1 cellular context compared by ENCODE assay signal in the genomic region with DNA sequence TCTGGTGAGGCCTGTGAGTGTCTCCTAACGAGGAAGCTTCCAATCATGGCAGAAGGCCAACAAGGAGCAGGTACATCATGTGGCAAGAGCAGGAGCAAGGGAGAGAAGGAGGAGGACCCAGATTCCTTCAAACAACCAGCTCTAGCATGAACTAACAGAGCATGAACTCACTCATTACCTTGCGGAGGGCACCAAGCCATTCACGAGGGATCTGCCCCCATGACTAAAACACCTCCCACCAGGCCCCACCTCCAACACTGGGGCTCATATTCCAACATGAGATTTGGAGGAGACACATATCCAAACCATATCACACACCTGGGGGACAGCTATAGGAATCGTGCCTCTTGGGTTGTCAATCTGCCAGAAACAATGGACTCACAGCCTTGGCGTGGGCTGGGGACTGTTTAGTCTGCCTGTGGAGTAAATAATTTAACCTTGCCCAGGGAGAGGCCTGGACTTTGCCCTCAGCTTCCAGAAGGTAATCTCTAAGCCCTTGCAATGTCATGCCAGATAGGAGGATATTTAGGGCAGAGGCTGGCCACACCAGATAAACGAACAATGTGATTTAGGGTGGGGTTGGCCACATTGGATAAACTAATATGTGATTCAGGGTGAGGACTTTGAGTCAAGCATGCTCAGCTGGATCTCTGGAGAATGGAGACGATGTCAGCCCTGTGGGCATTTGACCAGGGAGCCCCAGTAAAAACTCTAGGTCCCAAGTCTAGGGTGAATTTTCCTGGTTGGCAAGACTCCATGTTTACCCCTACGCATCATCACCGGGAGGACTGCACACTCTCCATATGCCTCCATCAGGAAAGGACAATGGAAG.
TF ChIP-seq lines count a peak whose summit lies in the region.

No MANE protein-coding gene starts in this region.

TF ChIP-seq in HepG2, 621 proteins besides CTCF, POLR2A, EP300 and RAD21 (continued from another document and continues in another):
- TF ChIP-seq TGIF2 (CRISPR knock-in tag; IDR thresholded peaks at IDR 0.05) (peak; percentile 61; the same call in 1 of the 2 replicates), PHF21A (CRISPR knock-in tag; IDR thresholded peaks at IDR 0.05) (peak; percentile 71), PHF8 (CRISPR knock-in tag; IDR thresholded peaks at IDR 0.05) (no peak), IRF2 (CRISPR knock-in tag; IDR thresholded peaks at IDR 0.05) (peak; percentile 59), ZXDC (CRISPR knock-in tag; IDR thresholded peaks at IDR 0.05) (no peak), KDM3A (CRISPR knock-in tag; IDR thresholded peaks at IDR 0.05; ENCODE audit: low read depth) (0 out of 2 replicates have a peak, but pooled peaks have one; percentile 46), SP5 (CRISPR knock-in tag; IDR thresholded peaks at IDR 0.05; ENCODE audit: borderline replicate concordance, low read depth) (0 out of 2 replicates have a peak, but pooled peaks have one; percentile 9), ZNF282 (IDR thresholded peaks at IDR 0.05; ENCODE audit: partially characterized antibody) (no peak), ZSCAN30 (CRISPR knock-in tag; IDR thresholded peaks at IDR 0.05) (no peak), MYC (CRISPR knock-in tag; IDR thresholded peaks at IDR 0.05; ENCODE audit: borderline replicate concordance) (peak; percentile 45; the same call in 1 of the 2 replicates), NFE2 (CRISPR knock-in tag; IDR thresholded peaks at IDR 0.05) (0 out of 2 replicates have a peak, but pooled peaks have one; percentile 22), KAT2B (IDR thresholded peaks at IDR 0.05; ENCODE audit: borderline replicate concordance, low read depth, low read length) (no peak), ZKSCAN1 (IDR thresholded peaks at IDR 0.05; ENCODE audit: low read length) (no peak), SAFB2 (CRISPR knock-in tag; IDR thresholded peaks at IDR 0.05; ENCODE audit: borderline replicate concordance, low read depth) (no peak), ZNF788 (CRISPR knock-in tag; IDR thresholded peaks at IDR 0.05; ENCODE audit: borderline replicate concordance) (peak; percentile 74; the same call in 1 of the 2 replicates), TEAD2 (CRISPR knock-in tag; IDR thresholded peaks at IDR 0.05) (no peak), GTF2F1 (IDR thresholded peaks at IDR 0.05; ENCODE audit: low read length) (no peak), ZNF331 (CRISPR knock-in tag; IDR thresholded peaks at IDR 0.05) (0 out of 2 replicates have a peak, but pooled peaks have one; percentile 34), ZNF468 (CRISPR knock-in tag; IDR thresholded peaks at IDR 0.05) (no peak), HHEX (CRISPR knock-in tag; IDR thresholded peaks at IDR 0.05) (no peak), SP4 (CRISPR knock-in tag; IDR thresholded peaks at IDR 0.05) (no peak), ZNF543 (CRISPR knock-in tag; IDR thresholded peaks at IDR 0.05) (no peak), RNF219 (CRISPR knock-in tag; IDR thresholded peaks at IDR 0.05) (no peak), ZNF629 (CRISPR knock-in tag; conservative IDR thresholded peaks at IDR 0.05) (peak; percentile 38; the same call in 1 of the 2 replicates), CREB1 (IDR thresholded peaks at IDR 0.05) (peak; percentile 24; the same call in 1 of the 2 replicates), CREB1 (CRISPR knock-in tag; IDR thresholded peaks at IDR 0.05) (peak; percentile 64; the same call in 1 of the 2 replicates), FOXC1 (CRISPR knock-in tag; IDR thresholded peaks at IDR 0.05; ENCODE audit: borderline replicate concordance) (no peak), ZSCAN29 (CRISPR knock-in tag; conservative IDR thresholded peaks at IDR 0.05) (peak; percentile 33; the same call in 1 of the 2 replicates), SMAD3 (CRISPR knock-in tag; IDR thresholded peaks at IDR 0.05) (no peak; the same call in 1 of the 2 replicates), TARDBP (CRISPR knock-in tag; IDR thresholded peaks at IDR 0.05) (0 out of 2 replicates have a peak, but pooled peaks have one; percentile 14), PAF1 (CRISPR knock-in tag; IDR thresholded peaks at IDR 0.05) (no peak), PITX1 (CRISPR knock-in tag; IDR thresholded peaks at IDR 0.05) (peak; percentile 91), ZNF225 (CRISPR knock-in tag; IDR thresholded peaks at IDR 0.05) (no peak), ZNF33A (CRISPR knock-in tag; IDR thresholded peaks at IDR 0.05; ENCODE audit: borderline replicate concordance) (no peak), TCF12 (IDR thresholded peaks at IDR 0.05) (no peak), TCF12 (CRISPR knock-in tag; IDR thresholded peaks at IDR 0.05) (no peak), ZKSCAN5 (CRISPR knock-in tag; IDR thresholded peaks at IDR 0.05) (peak; percentile 78; the same call in 1 of the 2 replicates), SSRP1 (CRISPR knock-in tag; IDR thresholded peaks at IDR 0.05) (0 out of 2 replicates have a peak, but pooled peaks have one; percentile 34), AHR (CRISPR knock-in tag; IDR thresholded peaks at IDR 0.05) (no peak), NBN (conservative IDR thresholded peaks at IDR 0.05) (no peak)
- TF ChIP-seq, protein P1, sequence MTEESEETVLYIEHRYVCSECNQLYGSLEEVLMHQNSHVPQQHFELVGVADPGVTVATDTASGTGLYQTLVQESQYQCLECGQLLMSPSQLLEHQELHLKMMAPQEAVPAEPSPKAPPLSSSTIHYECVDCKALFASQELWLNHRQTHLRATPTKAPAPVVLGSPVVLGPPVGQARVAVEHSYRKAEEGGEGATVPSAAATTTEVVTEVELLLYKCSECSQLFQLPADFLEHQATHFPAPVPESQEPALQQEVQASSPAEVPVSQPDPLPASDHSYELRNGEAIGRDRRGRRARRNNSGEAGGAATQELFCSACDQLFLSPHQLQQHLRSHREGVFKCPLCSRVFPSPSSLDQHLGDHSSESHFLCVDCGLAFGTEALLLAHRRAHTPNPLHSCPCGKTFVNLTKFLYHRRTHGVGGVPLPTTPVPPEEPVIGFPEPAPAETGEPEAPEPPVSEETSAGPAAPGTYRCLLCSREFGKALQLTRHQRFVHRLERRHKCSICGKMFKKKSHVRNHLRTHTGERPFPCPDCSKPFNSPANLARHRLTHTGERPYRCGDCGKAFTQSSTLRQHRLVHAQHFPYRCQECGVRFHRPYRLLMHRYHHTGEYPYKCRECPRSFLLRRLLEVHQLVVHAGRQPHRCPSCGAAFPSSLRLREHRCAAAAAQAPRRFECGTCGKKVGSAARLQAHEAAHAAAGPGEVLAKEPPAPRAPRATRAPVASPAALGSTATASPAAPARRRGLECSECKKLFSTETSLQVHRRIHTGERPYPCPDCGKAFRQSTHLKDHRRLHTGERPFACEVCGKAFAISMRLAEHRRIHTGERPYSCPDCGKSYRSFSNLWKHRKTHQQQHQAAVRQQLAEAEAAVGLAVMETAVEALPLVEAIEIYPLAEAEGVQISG (CRISPR knock-in tag; IDR thresholded peaks at IDR 0.05), result peak; percentile 66; the same call in 1 of the 2 replicates
- TF ChIP-seq, protein P2, sequence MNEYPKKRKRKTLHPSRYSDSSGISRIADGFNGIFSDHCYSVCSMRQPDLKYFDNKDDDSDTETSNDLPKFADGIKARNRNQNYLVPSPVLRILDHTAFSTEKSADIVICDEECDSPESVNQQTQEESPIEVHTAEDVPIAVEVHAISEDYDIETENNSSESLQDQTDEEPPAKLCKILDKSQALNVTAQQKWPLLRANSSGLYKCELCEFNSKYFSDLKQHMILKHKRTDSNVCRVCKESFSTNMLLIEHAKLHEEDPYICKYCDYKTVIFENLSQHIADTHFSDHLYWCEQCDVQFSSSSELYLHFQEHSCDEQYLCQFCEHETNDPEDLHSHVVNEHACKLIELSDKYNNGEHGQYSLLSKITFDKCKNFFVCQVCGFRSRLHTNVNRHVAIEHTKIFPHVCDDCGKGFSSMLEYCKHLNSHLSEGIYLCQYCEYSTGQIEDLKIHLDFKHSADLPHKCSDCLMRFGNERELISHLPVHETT (CRISPR knock-in tag; conservative IDR thresholded peaks at IDR 0.05), result no peak
- TF ChIP-seq, protein P3, sequence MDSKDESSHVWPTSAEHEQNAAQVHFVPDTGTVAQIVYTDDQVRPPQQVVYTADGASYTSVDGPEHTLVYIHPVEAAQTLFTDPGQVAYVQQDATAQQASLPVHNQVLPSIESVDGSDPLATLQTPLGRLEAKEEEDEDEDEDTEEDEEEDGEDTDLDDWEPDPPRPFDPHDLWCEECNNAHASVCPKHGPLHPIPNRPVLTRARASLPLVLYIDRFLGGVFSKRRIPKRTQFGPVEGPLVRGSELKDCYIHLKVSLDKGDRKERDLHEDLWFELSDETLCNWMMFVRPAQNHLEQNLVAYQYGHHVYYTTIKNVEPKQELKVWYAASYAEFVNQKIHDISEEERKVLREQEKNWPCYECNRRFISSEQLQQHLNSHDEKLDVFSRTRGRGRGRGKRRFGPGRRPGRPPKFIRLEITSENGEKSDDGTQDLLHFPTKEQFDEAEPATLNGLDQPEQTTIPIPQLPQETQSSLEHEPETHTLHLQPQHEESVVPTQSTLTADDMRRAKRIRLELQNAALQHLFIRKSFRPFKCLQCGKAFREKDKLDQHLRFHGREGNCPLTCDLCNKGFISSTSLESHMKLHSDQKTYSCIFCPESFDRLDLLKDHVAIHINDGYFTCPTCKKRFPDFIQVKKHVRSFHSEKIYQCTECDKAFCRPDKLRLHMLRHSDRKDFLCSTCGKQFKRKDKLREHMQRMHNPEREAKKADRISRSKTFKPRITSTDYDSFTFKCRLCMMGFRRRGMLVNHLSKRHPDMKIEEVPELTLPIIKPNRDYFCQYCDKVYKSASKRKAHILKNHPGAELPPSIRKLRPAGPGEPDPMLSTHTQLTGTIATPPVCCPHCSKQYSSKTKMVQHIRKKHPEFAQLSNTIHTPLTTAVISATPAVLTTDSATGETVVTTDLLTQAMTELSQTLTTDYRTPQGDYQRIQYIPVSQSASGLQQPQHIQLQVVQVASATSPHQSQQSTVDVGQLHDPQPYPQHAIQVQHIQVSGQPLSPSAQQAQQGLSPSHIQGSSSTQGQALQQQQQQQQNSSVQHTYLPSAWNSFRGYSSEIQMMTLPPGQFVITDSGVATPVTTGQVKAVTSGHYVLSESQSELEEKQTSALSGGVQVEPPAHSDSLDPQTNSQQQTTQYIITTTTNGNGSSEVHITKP (CRISPR knock-in tag; IDR thresholded peaks at IDR 0.05; ENCODE audit: low read depth), result 0 out of 2 replicates have a peak, but pooled peaks have one; percentile 70
- TF ChIP-seq, protein P4, sequence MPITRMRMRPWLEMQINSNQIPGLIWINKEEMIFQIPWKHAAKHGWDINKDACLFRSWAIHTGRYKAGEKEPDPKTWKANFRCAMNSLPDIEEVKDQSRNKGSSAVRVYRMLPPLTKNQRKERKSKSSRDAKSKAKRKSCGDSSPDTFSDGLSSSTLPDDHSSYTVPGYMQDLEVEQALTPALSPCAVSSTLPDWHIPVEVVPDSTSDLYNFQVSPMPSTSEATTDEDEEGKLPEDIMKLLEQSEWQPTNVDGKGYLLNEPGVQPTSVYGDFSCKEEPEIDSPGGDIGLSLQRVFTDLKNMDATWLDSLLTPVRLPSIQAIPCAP (CRISPR knock-in tag; IDR thresholded peaks at IDR 0.05; ENCODE audit: low read depth), result no peak
- TF ChIP-seq, protein P5, sequence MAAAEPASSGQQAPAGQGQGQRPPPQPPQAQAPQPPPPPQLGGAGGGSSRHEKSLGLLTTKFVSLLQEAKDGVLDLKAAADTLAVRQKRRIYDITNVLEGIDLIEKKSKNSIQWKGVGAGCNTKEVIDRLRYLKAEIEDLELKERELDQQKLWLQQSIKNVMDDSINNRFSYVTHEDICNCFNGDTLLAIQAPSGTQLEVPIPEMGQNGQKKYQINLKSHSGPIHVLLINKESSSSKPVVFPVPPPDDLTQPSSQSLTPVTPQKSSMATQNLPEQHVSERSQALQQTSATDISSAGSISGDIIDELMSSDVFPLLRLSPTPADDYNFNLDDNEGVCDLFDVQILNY (CRISPR knock-in tag; conservative IDR thresholded peaks at IDR 0.05), result no peak
